Comparison of ENCODE assay signal across 14 cellular contexts in genomic region chr4:113064244-113064643, GRCh38. TPM values are rescaled to one million over a fixed set of nuclear protein-coding genes. Genes with fewer than 3 reads are reported as not detected.
DNase-seq lines count a peak whose midpoint lies in the region; ATAC-seq, FAIRE-seq and TF ChIP-seq lines count a peak whose summit lies in the region.
"Had no signal": no experiment of that assay in that cellular context is flagged by ENCODE, and none has a peak within 500 bp of the region (broad histone marks: within the 10 kb centered on the region; RNA-seq: fewer than 3 reads in every experiment).

No MANE protein-coding gene starts in this region.

- peaks cover 7% of the 10 kb centered on the region for H3K27me3 Mint-ChIP-seq in CD8-positive, alpha-beta T cell (ENCODE audit: low read depth)

- H3K4me3 ChIP-seq in H7 (ENCODE audit: insufficient read depth, low read depth, low read length) = no peak overlapping the region
- H3K4me3 ChIP-seq in CD8-positive, alpha-beta T cell (ENCODE audit: low read depth, low read length) = no peak overlapping the region
- H3K4me3 ChIP-seq: hepatocyte, mucosa of descending colon had no signal

- intact Hi-C loops in CD8-positive, alpha-beta T cell (cut with DNase I, micrococcal nuclease) = no loop called here

- H3K4me1 Mint-ChIP-seq in CD8-positive, alpha-beta T cell (ENCODE audit: low read depth) = no peaks in the 10 kb centered on the region

- POLR2A ChIA-PET in CD8-positive, alpha-beta T cell (lab: Charles Lee) = no interaction called here

- H3K4me1 ChIP-seq in CD8-positive, alpha-beta T cell (ENCODE audit: insufficient read depth, low read length) = no peaks in the 10 kb centered on the region

- no peak for TF ChIP-seq CTCF in CD8-positive, alpha-beta T cell (IDR thresholded peaks at IDR 0.05)

- no peaks in the 10 kb centered on the region; the same call in 1 of the 2 replicates for H3K27me3 ChIP-seq in H7 (ENCODE audit: control insufficient read depth, insufficient read depth, low read length)
- H3K27me3 ChIP-seq in CD8-positive, alpha-beta T cell (ENCODE audit: insufficient read depth, low read length) = no peaks in the 10 kb centered on the region
- H3K27me3 ChIP-seq: hepatocyte had no signal

- H3K27ac ChIP-seq in CD8-positive, alpha-beta T cell (ENCODE audit: low read depth, low read length) = no peak overlapping the region
- H3K27ac ChIP-seq: hepatocyte had no signal

- FAIRE-seq in GM19239 (lab: Jason Lieb, UNC) = no peak

- no peak for ATAC-seq in CD8-positive, alpha-beta T cell
- no peak for ATAC-seq in stimulated activated naive CD8-positive, alpha-beta T cell treated with anti-CD3 and anti-CD28 coated beads, Interleukin-15, Interleukin-2, amounts not matched to agents 100 U/mL and 50 U/mL, for 24 hours
- ATAC-seq: mucosa of descending colon had no signal

- H3K36me3 Mint-ChIP-seq in CD8-positive, alpha-beta T cell = no peaks in the 10 kb centered on the region

- no peaks in the 10 kb centered on the region for H3K36me3 ChIP-seq in H7 (replicated peaks; ENCODE audit: control insufficient read depth, insufficient read depth, low read length)
- H3K36me3 ChIP-seq in CD8-positive, alpha-beta T cell (ENCODE audit: insufficient read depth, low read length) = no peaks in the 10 kb centered on the region

- H3K27ac Mint-ChIP-seq in CD8-positive, alpha-beta T cell = no peak overlapping the region
- H3K27ac Mint-ChIP-seq: brain had no signal

- DNase-seq in H7 (peak; percentile 30), NCI-H187 treated with DMSO at 0.1 percent for 48 hours (lab: John Stamatoyannopoulos, UW) (peak; percentile 80), NCI-H82 treated with DMSO at 0.1 percent for 48 hours (lab: John Stamatoyannopoulos, UW; ENCODE audit: unreplicated experiment) (peak; percentile 84), left kidney (ENCODE audit: low read depth, low spot score) (peak; percentile 67), GM19239 (ENCODE audit: insufficient read length, low spot score) (no peak), T1000 (lab: John Stamatoyannopoulos, UW) (no peak)
- no peak for DNase-seq in CD8-positive, alpha-beta T cell
- DNase-seq in stimulated activated naive CD8-positive, alpha-beta T cell treated with anti-CD3 and anti-CD28 coated beads, Interleukin-15, Interleukin-2, amounts not matched to agents 100 U/mL and 50 U/mL, for 24 hours = no peak
- DNase-seq: activated CD4-positive, alpha-beta T cell treated with anti-CD3 and anti-CD28 coated beads for 1 hour; mucosa of descending colon; stimulated activated CD4-positive, alpha-beta T cell treated with anti-CD3 and anti-CD28 coated beads, Interleukin-2, amount 100 ng/mL, for 48 hours; stimulated activated naive CD4-positive, alpha-beta T cell had no signal

- H3K9me3 ChIP-seq in CD8-positive, alpha-beta T cell (ENCODE audit: low read length) = no peaks in the 10 kb centered on the region
- H3K9me3 ChIP-seq: mucosa of descending colon had no signal

- CTCF ChIA-PET in CD8-positive, alpha-beta T cell (lab: Charles Lee) = no interaction called here

- H3K9me3 Mint-ChIP-seq in CD8-positive, alpha-beta T cell = no peaks in the 10 kb centered on the region
- H3K9me3 Mint-ChIP-seq: brain had no signal

- H3K4me3 Mint-ChIP-seq in CD8-positive, alpha-beta T cell = no peak overlapping the region

RNA-seq across cellular contexts. Expression of gene ANK2, which starts 14.8 kb away (rescaled TPM):
- total RNA-seq in H7 (2014; rRNA removed; shearing (Covaris generic)) = 13.3 and 18.2 TPM in 2 replicates
- not detected for total RNA-seq in CD8-positive, alpha-beta T cell

Comparison
In these comparisons a context has a peak if more than half of its experiments do, and no peak if none do; other contexts are left out.
1. DNase-seq: peak in H7 (single experiment), NCI-H187 treated with DMSO at 0.1 percent for 48 hours (single experiment), NCI-H82 treated with DMSO at 0.1 percent for 48 hours (single experiment) and left kidney (single experiment); none in GM19239 (single experiment), CD8-positive, alpha-beta T cell (0 of 7), stimulated activated naive CD8-positive, alpha-beta T cell treated with anti-CD3 and anti-CD28 coated beads, Interleukin-15, Interleukin-2, amounts not matched to agents 100 U/mL and 50 U/mL, for 24 hours (single experiment) and T1000 (single experiment).
2. RNA of gene ANK2, which starts 14.8 kb away (total RNA-seq): 13.3 to 18.2 TPM in H7; not detected in CD8-positive, alpha-beta T cell; every median in the first group is over 10 times any median in the second.